In genomic region chr6:10522929-10523573, GRCh38 we compare ENCODE assay signal across 15 cellular contexts. TPM values are rescaled to one million over a fixed set of nuclear protein-coding genes. Genes with fewer than 3 reads are reported as not detected.
DNase-seq lines count a peak whose midpoint lies in the region; ATAC-seq and TF ChIP-seq lines count a peak whose summit lies in the region.
"Had no signal": no experiment of that assay in that cellular context is flagged by ENCODE, and none has a peak within 500 bp of the region (broad histone marks: within the 10 kb centered on the region; RNA-seq: fewer than 3 reads in every experiment).

No MANE protein-coding gene starts in this region.

- WGBS in iPS DF 6.9 (ENCODE audit: insufficient coverage, insufficient read length): 100% methylated on average over 2 of the region's 21 CpGs

- H3K27ac Mint-ChIP-seq in progenitor cell of endocrine pancreas: peak overlapping the region; percentile 87
- H3K27ac Mint-ChIP-seq: activated CD8-positive, alpha-beta memory T cell treated with anti-CD3 and anti-CD28 coated beads, Interleukin-2, amount 10 ng/mL, durations not matched to agents 7 days and 5 days; activated naive CD4-positive, alpha-beta T cell treated with anti-CD3 and anti-CD28 coated beads, Interleukin-2, amount 50 U/mL, for 72 hours had no signal

- peaks cover 11% of the 10 kb centered on the region for H3K27me3 Mint-ChIP-seq in progenitor cell of endocrine pancreas

- no peak for ATAC-seq in GM18870 (IDR thresholded peaks at IDR 0.05; ENCODE audit: unreplicated experiment)
- ATAC-seq: activated CD8-positive, alpha-beta memory T cell treated with anti-CD3 and anti-CD28 coated beads, Interleukin-2, amount 10 ng/mL, durations not matched to agents 7 days and 5 days; activated naive CD4-positive, alpha-beta T cell treated with anti-CD3 and anti-CD28 coated beads, Interleukin-2, amount 50 U/mL, for 72 hours; pancreas had no signal

- DNase-seq in G401 (ENCODE audit: low spot score): peak; percentile 16
- DNase-seq in ascending aorta (ENCODE audit: low spot score in 2 of 2): peak in 1 of 2 donors; percentile 29
- DNase-seq in iPS DF 6.9 (ENCODE audit: low read depth, low spot score): peak; percentile 47
- DNase-seq in progenitor cell of endocrine pancreas (ENCODE audit: low spot score, unreplicated experiment): no peak
- DNase-seq in activated CD4-positive, CD25-positive, alpha-beta regulatory T cell treated with anti-CD3 and anti-CD28 coated beads, Interleukin-2, amount 50 U/mL, for 72 hours: no peak
- no peak for DNase-seq in C1 segment of cervical spinal cord (lab: John Stamatoyannopoulos, UW)
- no peak for DNase-seq in stimulated activated CD4-positive, alpha-beta T cell treated with anti-CD3 and anti-CD28 coated beads, Interleukin-15, amount 100 ng/mL, for 24 hours
- DNase-seq: activated CD8-positive, alpha-beta memory T cell treated with anti-CD3 and anti-CD28 coated beads, Interleukin-2, amount 10 ng/mL, durations not matched to agents 7 days and 5 days; foreskin fibroblast; MG63; NCI-H2081 treated with DMSO at 0.1 percent for 48 hours; pancreas had no signal

- intact Hi-C loops in ascending aorta (cut with DNase I): no loop called here

- no peaks in the 10 kb centered on the region for H3K9me3 Mint-ChIP-seq in progenitor cell of endocrine pancreas (ENCODE audit: low read depth)
- H3K9me3 Mint-ChIP-seq: activated naive CD4-positive, alpha-beta T cell treated with anti-CD3 and anti-CD28 coated beads, Interleukin-2, amount 50 U/mL, for 72 hours had no signal

- H3K4me3 Mint-ChIP-seq in progenitor cell of endocrine pancreas (ENCODE audit: low read depth): peak overlapping the region; percentile 35
- H3K4me3 Mint-ChIP-seq: activated CD8-positive, alpha-beta memory T cell treated with anti-CD3 and anti-CD28 coated beads, Interleukin-2, amount 10 ng/mL, durations not matched to agents 7 days and 5 days had no signal

- peaks cover 35% of the 10 kb centered on the region for H3K4me1 Mint-ChIP-seq in progenitor cell of endocrine pancreas (ENCODE audit: low read depth)

- TF ChIP-seq CTCF in ascending aorta (IDR thresholded peaks at IDR 0.05) (no peak), progenitor cell of endocrine pancreas (IDR thresholded peaks at IDR 0.05; ENCODE audit: unreplicated experiment) (no peak)

- in situ Hi-C loops in G401 (cut with HindIII; ENCODE audit: low sequenced_read_pairs): no loop called here

- H3K36me3 Mint-ChIP-seq in progenitor cell of endocrine pancreas (ENCODE audit: insufficient read depth): no peaks in the 10 kb centered on the region
- H3K36me3 Mint-ChIP-seq: activated CD8-positive, alpha-beta memory T cell treated with anti-CD3 and anti-CD28 coated beads, Interleukin-2, amount 10 ng/mL, durations not matched to agents 7 days and 5 days; activated naive CD4-positive, alpha-beta T cell treated with anti-CD3 and anti-CD28 coated beads, Interleukin-2, amount 50 U/mL, for 72 hours had no signal

- H3K27me3 ChIP-seq in ascending aorta (no peaks in the 10 kb centered on the region), iPS DF 6.9 (ENCODE audit: control insufficient read depth, insufficient read depth, low read length) (no peaks in the 10 kb centered on the region)
- H3K27me3 ChIP-seq: MG63, pancreas, SJSA1 had no signal

- H3K4me3 ChIP-seq in ascending aorta: no peak overlapping the region
- no peak overlapping the region for H3K4me3 ChIP-seq in iPS DF 6.9 (ENCODE audit: low read length)
- H3K4me3 ChIP-seq: MG63, pancreas, SJSA1 had no signal

- H3K4me1 ChIP-seq in ascending aorta (peaks cover 10 to 14% of the 10 kb centered on the region in 2 donors), iPS DF 6.9 (ENCODE audit: control insufficient read depth, insufficient read depth, low read length) (peaks cover 3% of the 10 kb centered on the region; the same call in 1 of the 2 replicates)

- H3K27ac ChIP-seq in ascending aorta (peak overlapping the region; percentile 85 to 92), iPS DF 6.9 (ENCODE audit: low read length) (no peak overlapping the region)
- H3K27ac ChIP-seq: pancreas, SJSA1 had no signal

- H3K36me3 ChIP-seq in ascending aorta: no peaks in the 10 kb centered on the region
- no peaks in the 10 kb centered on the region for H3K36me3 ChIP-seq in iPS DF 6.9 (ENCODE audit: control insufficient read depth, insufficient read depth, low read length)
- H3K36me3 ChIP-seq: MG63, pancreas, SJSA1 had no signal

- H3K9me3 ChIP-seq in ascending aorta (no peaks in the 10 kb centered on the region), iPS DF 6.9 (ENCODE audit: control insufficient read depth, insufficient read depth, low read length) (no peaks in the 10 kb centered on the region)
- H3K9me3 ChIP-seq: MG63, pancreas, SJSA1 had no signal

RNA-seq across cellular contexts. Expression of gene GCNT2, which starts 1.9 kb away (rescaled TPM):
- 28.4 and 28.7 TPM in 2 replicates for total RNA-seq in G401 (2014; rRNA removed; shearing (Covaris generic))
- total RNA-seq in ascending aorta (16.7 TPM), progenitor cell of endocrine pancreas (8.2 and 12.3 TPM in 2 replicates)

Comparison
In these comparisons a context has a peak if more than half of its experiments do, and no peak if none do; other contexts are left out.
1. DNase-seq: peak in G401 (single experiment) and iPS DF 6.9 (single experiment); none in progenitor cell of endocrine pancreas (single experiment), activated CD4-positive, CD25-positive, alpha-beta regulatory T cell treated with anti-CD3 and anti-CD28 coated beads, Interleukin-2, amount 50 U/mL, for 72 hours (single experiment), C1 segment of cervical spinal cord (0 of 14) and stimulated activated CD4-positive, alpha-beta T cell treated with anti-CD3 and anti-CD28 coated beads, Interleukin-15, amount 100 ng/mL, for 24 hours (single experiment).